In the genomic region with DNA sequence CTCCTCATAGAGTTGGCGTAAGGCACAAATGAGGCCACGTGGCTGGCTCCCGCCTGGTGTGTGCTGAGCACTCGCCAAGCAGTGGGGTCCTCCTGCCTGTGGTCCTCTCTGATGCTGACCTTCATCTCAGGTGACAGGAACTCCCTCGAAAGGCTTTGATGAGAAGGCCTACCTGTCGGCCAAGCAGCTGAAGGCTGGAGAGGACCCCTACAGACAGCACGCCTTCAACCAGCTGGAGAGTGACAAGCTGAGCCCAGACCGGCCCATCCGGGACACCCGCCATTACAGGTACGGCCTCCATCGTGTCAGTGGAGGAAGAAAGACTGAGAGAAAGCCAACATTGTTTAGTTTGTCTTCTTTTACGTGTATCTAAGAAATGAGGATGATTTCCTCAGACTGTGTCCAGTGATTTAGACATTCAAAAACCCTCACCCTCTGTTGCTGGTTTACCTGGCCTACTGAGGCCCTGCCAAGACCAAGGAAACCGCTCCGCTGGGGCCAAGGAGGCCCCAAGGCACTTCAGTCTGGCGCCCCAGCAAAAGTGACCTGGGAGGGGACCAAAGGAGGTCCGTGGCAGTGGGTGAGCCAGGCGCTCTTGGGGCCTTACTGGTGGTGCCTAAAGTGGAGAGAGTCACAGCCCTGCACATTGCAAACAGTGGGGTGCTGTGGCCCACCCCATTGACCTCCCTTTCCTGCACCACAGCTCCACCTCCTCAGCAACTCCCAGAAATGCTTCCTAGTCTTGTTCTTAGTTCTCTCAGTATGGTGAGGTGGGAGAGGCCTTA, we compare ENCODE assay signal across 11 cellular contexts.
"Had no signal": no experiment of that assay in that cellular context is flagged by ENCODE, and none has a peak within 500 bp of the region (broad histone marks: within the 10 kb centered on the region; RNA-seq: fewer than 3 reads in every experiment).

No MANE protein-coding gene starts in this region.

- H3K4me3 Mint-ChIP-seq: activated naive CD8-positive, alpha-beta T cell treated with anti-CD3 and anti-CD28 coated beads, Interleukin-2, amount 50 U/mL, for 24 hours had no signal

- H3K4me3 ChIP-seq: ascending aorta, left lung, smooth muscle cell, upper lobe of left lung had no signal

- ATAC-seq: activated naive CD8-positive, alpha-beta T cell treated with anti-CD3 and anti-CD28 coated beads, Interleukin-2, amount 50 U/mL, for 24 hours; left lung had no signal

- H3K27ac Mint-ChIP-seq: activated naive CD8-positive, alpha-beta T cell treated with anti-CD3 and anti-CD28 coated beads, Interleukin-2, amount 50 U/mL, for 24 hours had no signal

- H3K4me1 Mint-ChIP-seq: activated naive CD8-positive, alpha-beta T cell treated with anti-CD3 and anti-CD28 coated beads, Interleukin-2, amount 50 U/mL, for 24 hours had no signal

- H3K36me3 ChIP-seq: ascending aorta, left lung, upper lobe of left lung had no signal

- H3K9me3 Mint-ChIP-seq: activated naive CD8-positive, alpha-beta T cell treated with anti-CD3 and anti-CD28 coated beads, Interleukin-2, amount 50 U/mL, for 24 hours had no signal

- H3K4me1 ChIP-seq: foreskin keratinocyte had no signal

- DNase-seq: activated CD4-positive, alpha-beta T cell treated with anti-CD3 and anti-CD28 coated beads for 1 hour; activated naive CD8-positive, alpha-beta T cell treated with anti-CD3 and anti-CD28 coated beads, Interleukin-2, amount 50 U/mL, for 24 hours; activated T-cell treated with anti-CD3 and anti-CD28 coated beads, Interleukin-2, amount 50 U/mL, for 1 hour; left lung; stimulated activated CD4-positive, alpha-beta T cell treated with anti-CD3 and anti-CD28 coated beads, Interleukin-1b, Interleukin-23, amount 100 ng/mL, for 48 hours; stimulated activated naive CD4-positive, alpha-beta T cell; substantia nigra; upper lobe of left lung had no signal

- H3K9me3 ChIP-seq: ascending aorta, left lung, upper lobe of left lung had no signal

- H3K27ac ChIP-seq: ascending aorta, foreskin keratinocyte, left lung, upper lobe of left lung had no signal

- H3K27me3 ChIP-seq: ascending aorta, left lung, upper lobe of left lung had no signal

- H3K27me3 Mint-ChIP-seq: activated naive CD8-positive, alpha-beta T cell treated with anti-CD3 and anti-CD28 coated beads, Interleukin-2, amount 50 U/mL, for 24 hours had no signal
